ENCODE assay signal across 9 cellular contexts in the genomic region with DNA sequence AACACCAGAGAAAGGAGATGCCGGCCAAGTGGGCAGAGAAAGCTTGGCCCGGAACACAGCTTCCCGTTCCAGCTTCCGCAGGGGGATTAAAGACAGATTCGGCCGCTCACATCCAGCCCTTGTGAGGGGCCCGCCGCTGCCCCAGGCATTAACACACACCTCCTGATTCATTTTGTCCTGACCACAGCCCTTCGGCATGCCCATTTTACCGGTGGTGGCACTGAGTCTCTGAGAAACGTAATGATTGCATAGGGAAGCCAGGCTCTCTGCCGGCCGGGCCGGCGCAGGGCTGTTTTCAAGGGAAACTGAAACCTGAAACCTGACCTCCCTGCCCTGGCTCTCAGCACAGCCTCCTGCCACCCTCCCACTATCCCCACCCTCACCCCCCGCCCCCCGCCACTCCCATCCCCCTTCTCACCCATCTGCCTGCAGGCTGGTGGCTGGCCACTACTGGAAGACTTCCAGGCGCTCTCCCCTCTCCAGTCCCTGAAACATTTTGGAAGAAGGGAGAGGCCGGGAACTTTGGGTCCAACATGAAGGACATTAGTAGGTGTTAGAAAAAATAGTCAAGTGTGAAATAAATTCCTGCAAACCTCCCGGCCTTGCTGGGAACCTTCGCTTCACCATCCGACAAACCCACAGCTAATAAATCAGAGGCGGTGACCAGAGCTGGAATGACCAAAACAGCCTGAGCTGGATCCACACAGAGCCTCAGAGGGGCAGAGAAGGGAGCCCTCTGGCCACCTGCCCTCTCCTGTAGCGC.
DNase-seq lines count a peak whose midpoint lies in the region; ATAC-seq, FAIRE-seq and TF ChIP-seq lines count a peak whose summit lies in the region.
"Had no signal": no experiment of that assay in that cellular context is flagged by ENCODE, and none has a peak within 500 bp of the region (broad histone marks: within the 10 kb centered on the region; RNA-seq: fewer than 3 reads in every experiment).

No MANE protein-coding gene starts in this region.

- no peaks in the 10 kb centered on the region for H3K9me3 ChIP-seq in Karpas-422 (ENCODE audit: low read length)
- no peaks in the 10 kb centered on the region for H3K9me3 ChIP-seq in adrenal gland (replicated peaks in 1 of 3)
- no peaks in the 10 kb centered on the region for H3K9me3 ChIP-seq in kidney (ENCODE audit: control insufficient read depth in 1 of 2, low read length in 2 of 2)
- no peaks in the 10 kb centered on the region for H3K9me3 ChIP-seq in testis

- H2AFZ ChIP-seq in Karpas-422 (ENCODE audit: low read length), result no peak overlapping the region

- peak in 1 of 2 donors; percentile 48 for TF ChIP-seq POLR2A in adrenal gland (IDR thresholded peaks at IDR 0.05)
- TF ChIP-seq POLR2A in testis (IDR thresholded peaks at IDR 0.05), result no peak

- H3K27me3 Mint-ChIP-seq in naive thymus-derived CD8-positive, alpha-beta T cell, result no peaks in the 10 kb centered on the region

- no peaks in the 10 kb centered on the region for H3K79me2 ChIP-seq in Karpas-422 (ENCODE audit: low read length)

- no peak for ATAC-seq in naive thymus-derived CD8-positive, alpha-beta T cell
- no peak for ATAC-seq in HG03439 (IDR thresholded peaks at IDR 0.05; ENCODE audit: unreplicated experiment)

- intact Hi-C loops in adrenal gland (cut with DNase I), result no loop called here
- intact Hi-C loops in kidney (cut with DNase I), result no loop called here
- intact Hi-C loops in testis (cut with DNase I; ENCODE audit: low total_unique reads), result no loop called here

- no peak for FAIRE-seq in kidney (lab: Jason Lieb, UNC)
- FAIRE-seq: endometrium had no signal

- peak overlapping the region in 1 of 10 donors; percentile 71 for H3K4me3 Mint-ChIP-seq in naive thymus-derived CD8-positive, alpha-beta T cell

- DNase-seq in DMS 273 treated with DMSO at 0.1 percent for 48 hours (lab: John Stamatoyannopoulos, UW) (peak; percentile 67), Karpas-422 (peak; percentile 45), adrenal gland (peak; percentile 57 to 82 (median 77)), kidney (peak; percentile 87), testis (peak; percentile 50), OCI-M2 (lab: John Stamatoyannopoulos, UW; ENCODE audit: unreplicated experiment) (no peak)
- DNase-seq in naive thymus-derived CD8-positive, alpha-beta T cell, result no peak

- H3K4me1 Mint-ChIP-seq in naive thymus-derived CD8-positive, alpha-beta T cell, result peaks cover under 1 to 5% (median 3%) of the 10 kb centered on the region in 4 donors

- POLR2A ChIA-PET in naive thymus-derived CD8-positive, alpha-beta T cell (lab: Charles Lee), result interaction anchor here (1.3 kb wide), 1 partner anchor 9 kb away, joined by 3 read pairs; no protein-coding TSS in a partner anchor

- H3K27me3 ChIP-seq in Karpas-422 (ENCODE audit: low read length) (no peaks in the 10 kb centered on the region), adrenal gland (no peaks in the 10 kb centered on the region), testis (no peaks in the 10 kb centered on the region)

- H3K4me2 ChIP-seq in Karpas-422 (ENCODE audit: low read depth, low read length, poor library complexity, severe bottlenecking), result no peak overlapping the region

- no peaks in the 10 kb centered on the region for H3K36me3 Mint-ChIP-seq in naive thymus-derived CD8-positive, alpha-beta T cell

- H3K27ac ChIP-seq in Karpas-422 (ENCODE audit: low read length), result no peak overlapping the region
- peak overlapping the region in 3 of 5 donors; percentile 65 to 84 (median 68) for H3K27ac ChIP-seq in adrenal gland
- H3K27ac ChIP-seq in kidney (ENCODE audit: low read depth in 2 of 2, low read length in 2 of 2), result peak overlapping the region in 1 of 2 donors; percentile 60
- H3K27ac ChIP-seq in testis, result peak overlapping the region in 1 of 2 donors; percentile 39

- no peaks in the 10 kb centered on the region for H4K20me1 ChIP-seq in Karpas-422 (ENCODE audit: insufficient read depth, low read depth, low read length)

- H3K4me1 ChIP-seq in Karpas-422 (ENCODE audit: low read length), result no peaks in the 10 kb centered on the region
- H3K4me1 ChIP-seq in adrenal gland (replicated peaks in 1 of 2), result peaks cover 3 to 4% of the 10 kb centered on the region in 2 donors
- H3K4me1 ChIP-seq in kidney (ENCODE audit: control insufficient read depth in 1 of 2, insufficient read depth in 1 of 2, low read depth in 1 of 2, low read length in 2 of 2), result peaks cover 0 to 2% of the 10 kb centered on the region in 2 donors
- H3K4me1 ChIP-seq in testis, result no peaks in the 10 kb centered on the region

- H3K9ac ChIP-seq in Karpas-422 (ENCODE audit: low read length) (no peak overlapping the region), kidney (ENCODE audit: low read length in 2 of 2) (peak overlapping the region; percentile 22 to 71)

- H3K36me3 ChIP-seq in Karpas-422 (ENCODE audit: insufficient read depth, low read length), result no peaks in the 10 kb centered on the region
- H3K36me3 ChIP-seq in adrenal gland (replicated peaks in 1 of 2), result no peaks in the 10 kb centered on the region
- H3K36me3 ChIP-seq in kidney (ENCODE audit: control insufficient read depth in 1 of 2, insufficient read depth in 2 of 2, low read length in 2 of 2), result no peaks in the 10 kb centered on the region
- no peaks in the 10 kb centered on the region for H3K36me3 ChIP-seq in testis (ENCODE audit: low read depth, missing control alignments)

- peak overlapping the region in 1 of 10 donors; percentile 29 for H3K27ac Mint-ChIP-seq in naive thymus-derived CD8-positive, alpha-beta T cell

- no peaks in the 10 kb centered on the region for H3K9me2 ChIP-seq in Karpas-422 (replicated peaks; ENCODE audit: insufficient read depth, low read length)

- WGBS in adrenal gland, 4 donors, result 11 to 26% (median 20%) methylated on average over 20 to 24 of the region's 24 CpGs
- WGBS in testis, 2 donors, result 33 to 42% methylated on average over 23 to 24 of the region's 24 CpGs

- H3K4me3 ChIP-seq in Karpas-422 (ENCODE audit: low read length), result no peak overlapping the region
- H3K4me3 ChIP-seq in adrenal gland, result peak overlapping the region in 2 of 4 donors; percentile 39 to 50
- H3K4me3 ChIP-seq in kidney (ENCODE audit: low read length in 2 of 2), result peak overlapping the region; percentile 39 to 54
- H3K4me3 ChIP-seq in testis, result peak overlapping the region; percentile 5 to 38

- TF ChIP-seq CTCF in adrenal gland (IDR thresholded peaks at IDR 0.05) (no peak), kidney (IDR thresholded peaks at IDR 0.05; ENCODE audit: borderline replicate concordance, extremely low read depth, insufficient read depth) (no peak), testis (IDR thresholded peaks at IDR 0.05) (no peak)

- no peaks in the 10 kb centered on the region for H3K9me3 Mint-ChIP-seq in naive thymus-derived CD8-positive, alpha-beta T cell

Comparison
In these comparisons a context has a peak if more than half of its experiments do, and no peak if none do; other contexts are left out.
1. DNase-seq: peak in DMS 273 treated with DMSO at 0.1 percent for 48 hours (single experiment), Karpas-422 (single experiment), adrenal gland (7 of 7), kidney (single experiment) and testis (single experiment); none in naive thymus-derived CD8-positive, alpha-beta T cell (0 of 10) and OCI-M2 (single experiment).